ENCODE assay signal across 12 cellular contexts in genomic region chr3:15798533-15799245, GRCh38. TPM values are rescaled to one million over a fixed set of nuclear protein-coding genes. Genes with fewer than 3 reads are reported as not detected.
DNase-seq lines count a peak whose midpoint lies in the region; ATAC-seq, FAIRE-seq and TF ChIP-seq lines count a peak whose summit lies in the region.
"Had no signal": no experiment of that assay in that cellular context is flagged by ENCODE, and none has a peak within 500 bp of the region (broad histone marks: within the 10 kb centered on the region; RNA-seq: fewer than 3 reads in every experiment).

No MANE protein-coding gene starts in this region.

- H3K9me3 ChIP-seq in DOHH2 (ENCODE audit: control insufficient read depth, insufficient read depth, low read length) (no peaks in the 10 kb centered on the region), OCI-LY1 (ENCODE audit: low read length) (no peaks in the 10 kb centered on the region), esophagus muscularis mucosa (no peaks in the 10 kb centered on the region), gastrocnemius medialis (no peaks in the 10 kb centered on the region), ovary (no peaks in the 10 kb centered on the region)
- H3K9me3 ChIP-seq: body of pancreas had no signal

- ATAC-seq in gastrocnemius medialis: no peak

- H3K4me3 ChIP-seq in DOHH2 (ENCODE audit: low read length) (peak overlapping the region; percentile 58; the same call in 1 of the 2 replicates), OCI-LY1 (ENCODE audit: low read depth, low read length, poor library complexity, severe bottlenecking) (no peak overlapping the region), esophagus muscularis mucosa (no peak overlapping the region), gastrocnemius medialis (peak overlapping the region in 2 of 4 donors; percentile 56 to 60), ovary (no peak overlapping the region)
- H3K4me3 ChIP-seq: body of pancreas had no signal

- TF ChIP-seq POLR2A in esophagus muscularis mucosa (IDR thresholded peaks at IDR 0.05; ENCODE audit: low read depth) (no peak), gastrocnemius medialis (IDR thresholded peaks at IDR 0.05) (no peak), ovary (IDR thresholded peaks at IDR 0.05) (no peak)

- in situ Hi-C loops in gastrocnemius medialis (cut with MboI; ENCODE audit: low sequenced_read_pairs in 4 of 4): no loop called here

- no peak for TF ChIP-seq CTCF in DOHH2 (IDR thresholded peaks at IDR 0.05; ENCODE audit: low read depth, low read length, poor library complexity, severe bottlenecking)
- no peak for TF ChIP-seq CTCF in OCI-LY1 (IDR thresholded peaks at IDR 0.05; ENCODE audit: low read length)
- no peak for TF ChIP-seq CTCF in esophagus muscularis mucosa (IDR thresholded peaks at IDR 0.05)
- no peak for TF ChIP-seq CTCF in gastrocnemius medialis (IDR thresholded peaks at IDR 0.05 in 4 of 5, conservative IDR thresholded peaks at IDR 0.05 in 1 of 5)
- TF ChIP-seq CTCF in ovary (IDR thresholded peaks at IDR 0.05): no peak

- peaks cover 19% of the 10 kb centered on the region for H3K36me3 ChIP-seq in DOHH2 (ENCODE audit: control insufficient read depth, low read length)
- peaks cover 8% of the 10 kb centered on the region; the same call in 1 of the 2 replicates for H3K36me3 ChIP-seq in OCI-LY1 (ENCODE audit: insufficient read depth, low read length)
- H3K36me3 ChIP-seq in esophagus muscularis mucosa: no peaks in the 10 kb centered on the region
- H3K36me3 ChIP-seq in gastrocnemius medialis: no peaks in the 10 kb centered on the region
- H3K36me3 ChIP-seq in ovary: no peaks in the 10 kb centered on the region

- H3K4me2 ChIP-seq in DOHH2 (ENCODE audit: low read length) (peak overlapping the region; percentile 71), OCI-LY1 (ENCODE audit: low read length) (peak overlapping the region; percentile 71)

- H3K9ac ChIP-seq in OCI-LY1 (ENCODE audit: low read length): no peak overlapping the region

- H3K9me2 ChIP-seq in DOHH2 (replicated peaks; ENCODE audit: control insufficient read depth, low read length) (no peaks in the 10 kb centered on the region), OCI-LY1 (ENCODE audit: low read depth, low read length) (no peaks in the 10 kb centered on the region)

- peaks cover 56% of the 10 kb centered on the region for H3K4me1 ChIP-seq in DOHH2 (ENCODE audit: control insufficient read depth, low read length)
- peaks cover 69% of the 10 kb centered on the region for H3K4me1 ChIP-seq in OCI-LY1 (ENCODE audit: insufficient read depth, low read length, severe bottlenecking)
- H3K4me1 ChIP-seq in esophagus muscularis mucosa: peaks cover 9 to 47% (median 41%) of the 10 kb centered on the region in 4 donors
- peaks cover 29 to 38% of the 10 kb centered on the region in 2 donors for H3K4me1 ChIP-seq in gastrocnemius medialis
- H3K4me1 ChIP-seq in ovary (ENCODE audit: insufficient read depth): peaks cover 4% of the 10 kb centered on the region

- peaks cover 89% of the 10 kb centered on the region for H3K79me2 ChIP-seq in DOHH2 (ENCODE audit: control insufficient read depth, low read length)
- peaks cover 64% of the 10 kb centered on the region for H3K79me2 ChIP-seq in OCI-LY1 (ENCODE audit: insufficient read depth, low read length)

- intact Hi-C loops in esophagus muscularis mucosa (cut with DNase I) (no loop called here), gastrocnemius medialis (cut with DNase I; ENCODE audit: low total_unique reads) (no loop called here), ovary (cut with DNase I) (loop anchor here in 1 of 4 donors (10.0 kb wide), 1 partner anchor 164 kb away; no protein-coding TSS in a partner anchor)

- no peak for FAIRE-seq in GM19239 (lab: Jason Lieb, UNC)

- TF ChIP-seq EP300 in esophagus muscularis mucosa (IDR thresholded peaks at IDR 0.05) (no peak), ovary (IDR thresholded peaks at IDR 0.05) (no peak)

- H2AFZ ChIP-seq in OCI-LY1 (ENCODE audit: low read length): no peak overlapping the region

- WGBS in esophagus muscularis mucosa: 52% methylated on average over 2 of the region's 2 CpGs
- WGBS in ovary, 3 donors: 56 to 62% (median 61%) methylated on average over 2 of the region's 2 CpGs

- peaks cover 4% of the 10 kb centered on the region; the same call in 1 of the 2 replicates for H3F3A ChIP-seq in DOHH2 (ENCODE audit: control insufficient read depth, insufficient read depth)
- H3F3A ChIP-seq in OCI-LY1 (ENCODE audit: insufficient read depth, low read length): no peaks in the 10 kb centered on the region

- no peak for DNase-seq in esophagus muscularis mucosa (ENCODE audit: extremely low spot score)
- no peak for DNase-seq in gastrocnemius medialis
- no peak for DNase-seq in NCI-H1092 treated with DMSO at 0.1 percent for 48 hours (lab: John Stamatoyannopoulos, UW)
- no peak for DNase-seq in activated gamma-delta T cell (lab: John Stamatoyannopoulos, UW)
- DNase-seq in GM19239 (ENCODE audit: insufficient read length, low spot score): no peak
- DNase-seq in ovary: no peak
- DNase-seq: activated CD8-positive, alpha-beta memory T cell treated with anti-CD3 and anti-CD28 coated beads for 24 hours; NCI-H146; stimulated activated CD4-positive, alpha-beta T cell treated with anti-CD3 and anti-CD28 coated beads, Interleukin-15, amount 100 ng/mL, for 24 hours had no signal

- H4K20me1 ChIP-seq in DOHH2 (ENCODE audit: control insufficient read depth, insufficient read depth, low read depth, low read length) (peaks cover 6% of the 10 kb centered on the region; the same call in 1 of the 2 replicates), OCI-LY1 (ENCODE audit: insufficient read depth, low read length) (no peaks in the 10 kb centered on the region)

- no peak overlapping the region for H3K27ac ChIP-seq in DOHH2 (ENCODE audit: low read depth, low read length)
- peak overlapping the region; percentile 82 for H3K27ac ChIP-seq in OCI-LY1 (ENCODE audit: low read depth, low read length, poor library complexity, severe bottlenecking)
- H3K27ac ChIP-seq in esophagus muscularis mucosa (replicated peaks in 1 of 4): peak overlapping the region; percentile 82 to 87 (median 86)
- H3K27ac ChIP-seq in gastrocnemius medialis: peak overlapping the region; percentile 87 to 93 (median 90)
- no peak overlapping the region for H3K27ac ChIP-seq in ovary

- H3K27me3 ChIP-seq in DOHH2 (ENCODE audit: control insufficient read depth, low read length) (no peaks in the 10 kb centered on the region), OCI-LY1 (ENCODE audit: insufficient read depth, low read length) (no peaks in the 10 kb centered on the region), esophagus muscularis mucosa (no peaks in the 10 kb centered on the region), gastrocnemius medialis (no peaks in the 10 kb centered on the region), ovary (no peaks in the 10 kb centered on the region)
- H3K27me3 ChIP-seq: body of pancreas had no signal

RNA-seq across cellular contexts. Expression of gene ANKRD28, which starts 0.9 kb away (rescaled TPM):
- total RNA-seq in esophagus muscularis mucosa (10 to 100 TPM; 21.2 to 34.8 (median 26.9) TPM), gastrocnemius medialis (100 to 1,000 TPM in 2 of 4 donors, 10 to 100 TPM in 2; 97.1 to 121 (median 105) TPM), ovary (10 to 100 TPM; 39.2 to 79.4 (median 44.7) TPM)
- 10 to 100 TPM; 21.2 to 23.2 TPM for polyA plus RNA-seq in ovary

Comparison
In these comparisons a context has a peak if more than half of its experiments do, and no peak if none do; other contexts are left out.
1. H3K27ac ChIP-seq: peak in OCI-LY1 (single experiment), esophagus muscularis mucosa (4 of 4) and gastrocnemius medialis (4 of 4); none in DOHH2 (single experiment) and ovary (0 of 2).